In the genomic region with DNA sequence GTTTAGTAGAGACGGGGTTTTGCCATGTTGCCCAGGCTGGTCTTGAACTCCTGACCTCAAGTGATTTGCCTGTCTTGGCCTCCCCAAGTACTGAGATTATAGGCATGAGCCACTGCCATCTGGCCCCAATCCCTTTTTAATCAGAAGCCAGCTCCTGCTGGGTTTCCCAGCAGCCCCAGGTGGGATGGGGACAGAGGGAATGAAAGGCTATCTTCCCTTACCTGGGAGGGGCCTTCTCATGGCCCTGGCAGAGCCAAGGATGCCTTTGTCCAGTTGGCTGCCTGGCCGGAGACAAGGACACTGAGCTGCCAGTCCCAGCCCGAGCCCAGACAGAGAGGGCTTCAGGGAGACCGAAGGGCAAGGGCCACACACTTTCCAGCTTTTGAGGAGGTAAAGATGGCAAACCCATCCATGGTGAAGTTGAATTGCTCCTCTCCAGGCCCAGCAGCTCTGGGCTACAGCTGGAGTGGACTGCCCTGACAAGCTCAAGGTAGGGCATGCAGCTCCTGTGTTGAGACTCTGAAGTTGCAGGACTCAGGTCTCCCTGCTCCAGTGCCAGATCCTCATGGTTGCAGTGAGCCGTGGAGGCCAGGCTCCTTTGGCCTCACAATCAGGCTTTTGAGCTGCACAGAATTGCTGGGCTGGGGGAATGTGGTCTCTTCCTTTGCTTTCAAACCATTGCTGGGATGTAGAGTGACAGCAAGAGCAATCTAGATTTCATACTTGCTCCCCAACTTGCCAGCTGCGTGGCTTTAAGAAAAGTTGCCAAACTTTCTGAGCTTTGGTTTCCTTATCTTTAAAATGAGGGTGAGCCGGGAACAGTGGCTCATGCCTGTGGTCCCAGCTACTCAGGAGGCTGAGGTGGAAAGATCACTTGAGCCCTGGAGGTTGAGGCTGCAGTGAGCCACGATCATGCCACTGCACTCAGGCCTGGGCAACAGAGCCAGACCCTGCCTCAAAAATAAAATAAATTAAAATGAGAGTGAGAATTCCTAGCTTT, we compare ENCODE assay signal across 1 cellular context.
TF ChIP-seq lines count a peak whose summit lies in the region.

No MANE protein-coding gene starts in this region.

TF ChIP-seq in HepG2, 621 proteins besides CTCF, POLR2A, EP300 and RAD21 (continued from another document):
- TF ChIP-seq, protein P1, sequence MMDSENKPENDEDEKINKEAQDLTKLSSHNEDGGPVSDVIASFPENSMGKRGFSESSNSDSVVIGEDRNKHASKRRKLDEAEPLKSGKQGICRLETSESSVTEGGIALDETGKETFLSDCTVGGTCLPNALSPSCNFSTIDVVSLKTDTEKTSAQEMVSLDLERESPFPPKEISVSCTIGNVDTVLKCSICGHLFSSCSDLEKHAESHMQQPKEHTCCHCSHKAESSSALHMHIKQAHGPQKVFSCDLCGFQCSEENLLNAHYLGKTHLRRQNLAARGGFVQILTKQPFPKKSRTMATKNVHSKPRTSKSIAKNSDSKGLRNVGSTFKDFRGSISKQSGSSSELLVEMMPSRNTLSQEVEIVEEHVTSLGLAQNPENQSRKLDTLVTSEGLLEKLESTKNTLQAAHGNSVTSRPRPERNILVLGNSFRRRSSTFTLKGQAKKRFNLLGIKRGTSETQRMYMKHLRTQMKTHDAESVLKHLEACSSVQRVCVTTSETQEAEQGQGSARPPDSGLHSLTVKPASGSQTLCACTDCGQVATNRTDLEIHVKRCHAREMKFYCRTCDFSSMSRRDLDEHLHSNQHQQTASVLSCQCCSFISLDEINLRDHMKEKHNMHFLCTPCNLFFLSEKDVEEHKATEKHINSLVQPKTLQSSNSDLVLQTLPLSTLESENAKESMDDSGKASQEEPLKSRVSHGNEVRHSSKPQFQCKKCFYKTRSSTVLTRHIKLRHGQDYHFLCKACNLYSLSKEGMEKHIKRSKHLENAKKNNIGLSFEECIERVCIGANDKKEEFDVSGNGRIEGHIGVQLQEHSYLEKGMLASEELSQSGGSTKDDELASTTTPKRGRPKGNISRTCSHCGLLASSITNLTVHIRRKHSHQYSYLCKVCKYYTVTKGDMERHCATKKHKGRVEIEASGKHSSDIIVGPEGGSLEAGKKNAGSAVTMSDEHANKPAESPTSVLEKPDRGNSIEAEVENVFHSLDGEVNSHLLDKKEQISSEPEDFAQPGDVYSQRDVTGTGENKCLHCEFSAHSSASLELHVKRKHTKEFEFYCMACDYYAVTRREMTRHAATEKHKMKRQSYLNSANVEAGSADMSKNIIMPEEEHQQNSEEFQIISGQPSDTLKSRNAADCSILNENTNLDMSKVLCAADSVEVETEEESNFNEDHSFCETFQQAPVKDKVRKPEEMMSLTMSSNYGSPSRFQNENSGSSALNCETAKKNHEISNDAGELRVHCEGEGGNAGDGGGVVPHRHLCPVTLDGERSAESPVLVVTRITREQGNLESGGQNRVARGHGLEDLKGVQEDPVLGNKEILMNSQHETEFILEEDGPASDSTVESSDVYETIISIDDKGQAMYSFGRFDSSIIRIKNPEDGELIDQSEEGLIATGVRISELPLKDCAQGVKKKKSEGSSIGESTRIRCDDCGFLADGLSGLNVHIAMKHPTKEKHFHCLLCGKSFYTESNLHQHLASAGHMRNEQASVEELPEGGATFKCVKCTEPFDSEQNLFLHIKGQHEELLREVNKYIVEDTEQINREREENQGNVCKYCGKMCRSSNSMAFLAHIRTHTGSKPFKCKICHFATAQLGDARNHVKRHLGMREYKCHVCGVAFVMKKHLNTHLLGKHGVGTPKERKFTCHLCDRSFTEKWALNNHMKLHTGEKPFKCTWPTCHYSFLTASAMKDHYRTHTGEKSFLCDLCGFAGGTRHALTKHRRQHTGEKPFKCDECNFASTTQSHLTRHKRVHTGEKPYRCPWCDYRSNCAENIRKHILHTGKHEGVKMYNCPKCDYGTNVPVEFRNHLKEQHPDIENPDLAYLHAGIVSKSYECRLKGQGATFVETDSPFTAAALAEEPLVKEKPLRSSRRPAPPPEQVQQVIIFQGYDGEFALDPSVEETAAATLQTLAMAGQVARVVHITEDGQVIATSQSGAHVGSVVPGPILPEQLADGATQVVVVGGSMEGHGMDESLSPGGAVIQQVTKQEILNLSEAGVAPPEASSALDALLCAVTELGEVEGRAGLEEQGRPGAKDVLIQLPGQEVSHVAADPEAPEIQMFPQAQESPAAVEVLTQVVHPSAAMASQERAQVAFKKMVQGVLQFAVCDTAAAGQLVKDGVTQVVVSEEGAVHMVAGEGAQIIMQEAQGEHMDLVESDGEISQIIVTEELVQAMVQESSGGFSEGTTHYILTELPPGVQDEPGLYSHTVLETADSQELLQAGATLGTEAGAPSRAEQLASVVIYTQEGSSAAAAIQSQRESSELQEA (CRISPR knock-in tag; IDR thresholded peaks at IDR 0.05; ENCODE audit: not compliant biosample characterization), result no peak
- TF ChIP-seq ZNF510 (CRISPR knock-in tag; IDR thresholded peaks at IDR 0.05; ENCODE audit: low read depth), result no peak
TF ChIP-seq in HepG2: peak in this region for 0.
